Comparison of ENCODE assay signal across 10 cellular contexts in genomic region chr2:85994421-85994777, GRCh38.
DNase-seq lines count a peak whose midpoint lies in the region; ATAC-seq, FAIRE-seq and TF ChIP-seq lines count a peak whose summit lies in the region.
"Had no signal": no experiment of that assay in that cellular context is flagged by ENCODE, and none has a peak within 500 bp of the region (broad histone marks: within the 10 kb centered on the region; RNA-seq: fewer than 3 reads in every experiment).

No MANE protein-coding gene starts in this region.

- intact Hi-C loops in kidney (cut with DNase I) = no loop called here

- no peaks in the 10 kb centered on the region for H3K27me3 Mint-ChIP-seq in IgD-negative memory B cell

- DNase-seq in GM12891 (ENCODE audit: insufficient read length, low spot score) = no peak
- DNase-seq in kidney = no peak
- DNase-seq in NCI-H748 (lab: John Stamatoyannopoulos, UW; ENCODE audit: unreplicated experiment) = no peak
- DNase-seq in kidney tubule cell (ENCODE audit: low spot score) = no peak

- no peak for FAIRE-seq in GM12891 (lab: Jason Lieb, UNC)
- FAIRE-seq in kidney (lab: Jason Lieb, UNC) = no peak

- H3K9ac ChIP-seq in mucosa of rectum (ENCODE audit: low read depth in 1 of 2, low read length in 2 of 2) (no peak overlapping the region), kidney (ENCODE audit: low read length in 2 of 2) (no peak overlapping the region)

- H3K4me1 Mint-ChIP-seq in IgD-negative memory B cell = peaks cover 39 to 61% (median 52%) of the 10 kb centered on the region in 3 donors

- H3K4me1 ChIP-seq in mucosa of rectum (ENCODE audit: control insufficient read depth in 2 of 2, insufficient read depth in 2 of 2, low read length in 2 of 2) = peaks cover 25 to 28% of the 10 kb centered on the region in 2 donors
- H3K4me1 ChIP-seq in kidney (ENCODE audit: control insufficient read depth in 1 of 2, insufficient read depth in 1 of 2, low read depth in 1 of 2, low read length in 2 of 2) = peaks cover 13 to 16% of the 10 kb centered on the region in 2 donors

- peak overlapping the region in 3 of 4 donors; percentile 48 to 90 (median 74) for H3K4me3 Mint-ChIP-seq in IgD-negative memory B cell
- H3K4me3 Mint-ChIP-seq: neural crest cell had no signal

- peak overlapping the region; percentile 46 to 93 (median 87) for H3K27ac Mint-ChIP-seq in IgD-negative memory B cell

- H3K27me3 ChIP-seq in mucosa of rectum (ENCODE audit: control insufficient read depth in 2 of 2, insufficient read depth in 2 of 2, low read length in 2 of 2) = no peaks in the 10 kb centered on the region
- H3K27me3 ChIP-seq: Peyer's patch had no signal

- no peak for TF ChIP-seq CTCF in kidney (IDR thresholded peaks at IDR 0.05; ENCODE audit: borderline replicate concordance, extremely low read depth, insufficient read depth)

- H3K4me3 ChIP-seq in mucosa of rectum (ENCODE audit: low read length in 2 of 2) (peak overlapping the region; percentile 2 to 7), kidney (ENCODE audit: low read length in 2 of 2) (no peak overlapping the region)
- H3K4me3 ChIP-seq: Peyer's patch had no signal

- H3K36me3 Mint-ChIP-seq in IgD-negative memory B cell = no peaks in the 10 kb centered on the region

- H3K9me3 ChIP-seq in mucosa of rectum (ENCODE audit: control insufficient read depth in 2 of 2, low read length in 2 of 2) (no peaks in the 10 kb centered on the region), kidney (ENCODE audit: control insufficient read depth in 1 of 2, low read length in 2 of 2) (no peaks in the 10 kb centered on the region)
- H3K9me3 ChIP-seq: Peyer's patch had no signal

- H3K36me3 ChIP-seq in mucosa of rectum (ENCODE audit: control insufficient read depth in 2 of 2, insufficient read depth in 2 of 2, low read length in 2 of 2) (no peaks in the 10 kb centered on the region), kidney (ENCODE audit: control insufficient read depth in 1 of 2, insufficient read depth in 2 of 2, low read length in 2 of 2) (no peaks in the 10 kb centered on the region)
- H3K36me3 ChIP-seq: Peyer's patch had no signal

- no peak for TF ChIP-seq POLR2A in GM12891 (IDR thresholded peaks at IDR 0.05; ENCODE audit: low read depth, low read length)

- peak; percentile 1 for ATAC-seq in GM18499 (IDR thresholded peaks at IDR 0.05; ENCODE audit: insufficient read depth, unreplicated experiment)
- peak; percentile 14 for ATAC-seq in GM21619 (IDR thresholded peaks at IDR 0.05; ENCODE audit: unreplicated experiment)

- peak overlapping the region in 1 of 2 donors; percentile 32 for H3K27ac ChIP-seq in mucosa of rectum (ENCODE audit: low read depth in 2 of 2, low read length in 2 of 2)
- H3K27ac ChIP-seq in kidney (ENCODE audit: low read depth in 2 of 2, low read length in 2 of 2) = no peak overlapping the region

- H3K9me3 Mint-ChIP-seq in IgD-negative memory B cell = no peaks in the 10 kb centered on the region

TF ChIP-seq in GM12891, 5 proteins besides CTCF, POLR2A, EP300 and RAD21:
- TF ChIP-seq POU2F2 (IDR thresholded peaks at IDR 0.05; ENCODE audit: low read depth, low read length) (no peak), TAF1 (IDR thresholded peaks at IDR 0.05; ENCODE audit: low read depth, low read length) (no peak), POLR2AphosphoS5 (IDR thresholded peaks at IDR 0.05; ENCODE audit: low read depth, low read length) (no peak)

Comparison
In these comparisons a context has a peak if more than half of its experiments do, and no peak if none do; other contexts are left out.
1. H3K4me3 ChIP-seq: peak in mucosa of rectum (2 of 2); none in kidney (0 of 2).